In genomic region chr5:121968910-121969607, GRCh38 we compare ENCODE assay signal across 9 cellular contexts. TPM values are rescaled to one million over a fixed set of nuclear protein-coding genes. Genes with fewer than 3 reads are reported as not detected.
DNase-seq lines count a peak whose midpoint lies in the region; ATAC-seq and TF ChIP-seq lines count a peak whose summit lies in the region.
"Had no signal": no experiment of that assay in that cellular context is flagged by ENCODE, and none has a peak within 500 bp of the region (broad histone marks: within the 10 kb centered on the region; RNA-seq: fewer than 3 reads in every experiment).

No MANE protein-coding gene starts in this region.

- ATAC-seq in HG03469 (IDR thresholded peaks at IDR 0.05; ENCODE audit: unreplicated experiment) = no peak

- peaks cover 30% of the 10 kb centered on the region for H3K4me1 ChIP-seq in adipocyte (ENCODE audit: control insufficient read depth, insufficient read depth, low read length)

- H3K36me3 Mint-ChIP-seq in HFFc6 (ENCODE audit: low read depth) = peaks cover 14% of the 10 kb centered on the region

- H3K36me3 ChIP-seq in adipocyte (ENCODE audit: control insufficient read depth, insufficient read depth, low read length, severe bottlenecking) = no peaks in the 10 kb centered on the region

- TF ChIP-seq CTCF in HFFc6 (IDR thresholded peaks at IDR 0.05) = no peak

- peaks cover 21% of the 10 kb centered on the region for H3K4me1 Mint-ChIP-seq in HFFc6 (ENCODE audit: low read depth)

- H3K4me3 Mint-ChIP-seq in HFFc6 = peak overlapping the region; percentile 75

- H3K27me3 ChIP-seq in adipocyte (replicated peaks; ENCODE audit: control insufficient read depth, insufficient read depth, low read length) = no peaks in the 10 kb centered on the region

- no peaks in the 10 kb centered on the region for H3K9me3 ChIP-seq in adipocyte (ENCODE audit: control insufficient read depth, low read length)

- peak overlapping the region; percentile 46 for H3K4me3 ChIP-seq in adipocyte (ENCODE audit: low read length)

- H3K27ac Mint-ChIP-seq in HFFc6 = peak overlapping the region; percentile 84

- H3K9me3 Mint-ChIP-seq in HFFc6 = peaks cover 9% of the 10 kb centered on the region

- peak overlapping the region; percentile 64 for H3K9ac ChIP-seq in adipocyte (ENCODE audit: low read length)

- DNase-seq in AG08396 (ENCODE audit: low spot score) (peak; percentile 65), HFFc6 (peak; percentile 99), adipocyte (ENCODE audit: low read depth) (peak; percentile 98), kidney tubule cell (ENCODE audit: low spot score) (peak; percentile 96), COLO668 (lab: John Stamatoyannopoulos, UW; ENCODE audit: unreplicated experiment) (no peak)
- no peak for DNase-seq in stimulated activated CD4-positive, alpha-beta T cell treated with anti-CD3 and anti-CD28 coated beads, Interleukin-1b, Interleukin-23, amount 100 ng/mL, for 48 hours
- no peak for DNase-seq in activated CD4-positive, CD25-positive, alpha-beta regulatory T cell (lab: John Stamatoyannopoulos, UW)
- DNase-seq: central memory CD4-positive, alpha-beta T cell had no signal

- no peaks in the 10 kb centered on the region for H3K27me3 Mint-ChIP-seq in HFFc6 (ENCODE audit: insufficient read depth)

RNA-seq across cellular contexts. Expression of gene SRFBP1, which starts 7.3 kb away (rescaled TPM):
- 10 to 100 TPM; 10.3 to 13.2 (median 12.6) TPM for total RNA-seq in HFFc6 (2021; fragmentation: NEBNext Ultra II Directional; extraction: Animal tissue kit (Norgen Biotek cat#: 25700))

Comparison
In these comparisons a context has a peak if more than half of its experiments do, and no peak if none do; other contexts are left out.
1. DNase-seq: peak in AG08396 (single experiment), HFFc6 (single experiment), adipocyte (single experiment) and kidney tubule cell (single experiment); none in COLO668 (single experiment), stimulated activated CD4-positive, alpha-beta T cell treated with anti-CD3 and anti-CD28 coated beads, Interleukin-1b, Interleukin-23, amount 100 ng/mL, for 48 hours (single experiment) and activated CD4-positive, CD25-positive, alpha-beta regulatory T cell (0 of 4).